Comparison of ENCODE assay signal across 8 cellular contexts in genomic region chr15:91032919-91033803, GRCh38. TPM values are rescaled to one million over a fixed set of nuclear protein-coding genes. Genes with fewer than 3 reads are reported as not detected.
DNase-seq lines count a peak whose midpoint lies in the region; ATAC-seq and TF ChIP-seq lines count a peak whose summit lies in the region.

No MANE protein-coding gene starts in this region.

- H3K9me2 ChIP-seq in Loucy (replicated peaks; ENCODE audit: low read depth, low read length): no peaks in the 10 kb centered on the region

- ATAC-seq in T-helper 17 cell (peak; percentile 75), HG03025 (IDR thresholded peaks at IDR 0.05; ENCODE audit: low FRiP score, unreplicated experiment) (no peak)

- no peaks in the 10 kb centered on the region for H3K9me3 Mint-ChIP-seq in brain

- H3K9me3 ChIP-seq in Loucy (ENCODE audit: insufficient read depth, low read depth, low read length): no peaks in the 10 kb centered on the region
- no peaks in the 10 kb centered on the region for H3K9me3 ChIP-seq in T-helper 17 cell (ENCODE audit: control insufficient read depth, low read length, poor library complexity, severe bottlenecking)

- H3F3A ChIP-seq in Loucy (ENCODE audit: low read depth): no peaks in the 10 kb centered on the region

- no peaks in the 10 kb centered on the region for H3K36me3 Mint-ChIP-seq in T-helper 17 cell (ENCODE audit: low read depth)
- H3K36me3 Mint-ChIP-seq in brain: no peaks in the 10 kb centered on the region

- H3K4me3 Mint-ChIP-seq in T-helper 17 cell (no peak overlapping the region), brain (no peak overlapping the region)

- H3K4me2 ChIP-seq in Loucy (ENCODE audit: low read depth, low read length, poor library complexity, severe bottlenecking): peak overlapping the region; percentile 51

- H3K27me3 ChIP-seq in Loucy (ENCODE audit: insufficient read depth, low read length, poor library complexity, severe bottlenecking) (no peaks in the 10 kb centered on the region), kidney epithelial cell (ENCODE audit: control insufficient read depth, insufficient read depth, low read length) (peaks cover 8% of the 10 kb centered on the region)

- H3K4me1 ChIP-seq in Loucy (ENCODE audit: insufficient read depth, low read length, poor library complexity, severe bottlenecking): peaks cover 4% of the 10 kb centered on the region

- H3K9ac ChIP-seq in Loucy (ENCODE audit: low read depth, low read length, poor library complexity, severe bottlenecking): no peak overlapping the region

- no peaks in the 10 kb centered on the region for H4K20me1 ChIP-seq in Loucy (ENCODE audit: insufficient read depth, low read length, poor library complexity, severe bottlenecking)

- peak overlapping the region; percentile 88 for H2AFZ ChIP-seq in Loucy (ENCODE audit: low read length)

- DNase-seq in GM12865 (ENCODE audit: low read depth) (peak; percentile 66), T-helper 17 cell (peak; percentile 31 to 49 (median 34)), kidney epithelial cell (ENCODE audit: low read depth) (no peak), NCI-H2171 (lab: John Stamatoyannopoulos, UW) (no peak)
- DNase-seq in stimulated activated CD8-positive, alpha-beta memory T cell treated with anti-CD3 and anti-CD28 coated beads, Interleukin-12 subunit alpha, Interleukin-12 subunit beta, amount 100 ng/mL, for 1 hour (ENCODE audit: low read depth): peak; percentile 29

- no peaks in the 10 kb centered on the region for H3K36me3 ChIP-seq in Loucy (ENCODE audit: insufficient read depth, low read length)
- no peaks in the 10 kb centered on the region for H3K36me3 ChIP-seq in kidney epithelial cell (ENCODE audit: control insufficient read depth, insufficient read depth, low read length)

- H3K79me2 ChIP-seq in Loucy (ENCODE audit: insufficient read depth, low read length): no peaks in the 10 kb centered on the region

- H3K4me1 Mint-ChIP-seq in T-helper 17 cell: peaks cover 6% of the 10 kb centered on the region
- H3K4me1 Mint-ChIP-seq in brain: no peaks in the 10 kb centered on the region

- TF ChIP-seq CTCF in GM12865 (IDR thresholded peaks at IDR 0.05; ENCODE audit: insufficient read depth, low read depth, low read length, missing control alignments) (peak; percentile 79), Loucy (conservative IDR thresholded peaks at IDR 0.05; ENCODE audit: low read length) (peak; percentile 73), brain (conservative IDR thresholded peaks at IDR 0.05) (peak; percentile 35 to 65), kidney epithelial cell (IDR thresholded peaks at IDR 0.05; ENCODE audit: insufficient read depth, low read length, poor library complexity, severe bottlenecking) (peak; percentile 87)

- H3K27ac Mint-ChIP-seq in T-helper 17 cell: peak overlapping the region; percentile 57
- no peak overlapping the region for H3K27ac Mint-ChIP-seq in brain

- no peak overlapping the region for H3K4me3 ChIP-seq in GM12865 (ENCODE audit: low read depth, low read length)
- H3K4me3 ChIP-seq in Loucy (ENCODE audit: low read length, poor library complexity, severe bottlenecking): no peak overlapping the region
- no peak overlapping the region for H3K4me3 ChIP-seq in kidney epithelial cell (ENCODE audit: low read depth, low read length)

- H3K27me3 Mint-ChIP-seq in T-helper 17 cell: peaks cover 7% of the 10 kb centered on the region
- peaks cover 35% of the 10 kb centered on the region for H3K27me3 Mint-ChIP-seq in brain

RNA-seq across cellular contexts. Expression of gene VPS33B, which starts 10.8 kb away (rescaled TPM):
- total RNA-seq in T-helper 17 cell (10 to 100 TPM; 19.2 to 23.6 TPM), kidney epithelial cell (15.5 and 19.7 TPM in 2 replicates)
- polyA plus RNA-seq in brain (ENCODE audit: insufficient read depth, low read depth, low replicate concordance): 14.5 TPM

RNA-seq across cellular contexts. Expression of gene PRC1, which starts 38.8 kb away (rescaled TPM):
- total RNA-seq in T-helper 17 cell (10 to 100 TPM; 19.9 to 40.6 TPM), kidney epithelial cell (17.0 and 30.0 TPM in 2 replicates)
- 178 TPM for polyA plus RNA-seq in brain (ENCODE audit: insufficient read depth, low read depth, low replicate concordance)

Comparison
In these comparisons a context has a peak if more than half of its experiments do, and no peak if none do; other contexts are left out.
1. DNase-seq: peak in GM12865 (single experiment), T-helper 17 cell (3 of 3) and stimulated activated CD8-positive, alpha-beta memory T cell treated with anti-CD3 and anti-CD28 coated beads, Interleukin-12 subunit alpha, Interleukin-12 subunit beta, amount 100 ng/mL, for 1 hour (single experiment); none in kidney epithelial cell (single experiment) and NCI-H2171 (single experiment).
2. Peak in every context shown above with its lines, with median percentiles within 50 percentile points of each other: CTCF ChIP-seq.